Comparison of ENCODE assay signal across 30 cellular contexts in the genomic region with DNA sequence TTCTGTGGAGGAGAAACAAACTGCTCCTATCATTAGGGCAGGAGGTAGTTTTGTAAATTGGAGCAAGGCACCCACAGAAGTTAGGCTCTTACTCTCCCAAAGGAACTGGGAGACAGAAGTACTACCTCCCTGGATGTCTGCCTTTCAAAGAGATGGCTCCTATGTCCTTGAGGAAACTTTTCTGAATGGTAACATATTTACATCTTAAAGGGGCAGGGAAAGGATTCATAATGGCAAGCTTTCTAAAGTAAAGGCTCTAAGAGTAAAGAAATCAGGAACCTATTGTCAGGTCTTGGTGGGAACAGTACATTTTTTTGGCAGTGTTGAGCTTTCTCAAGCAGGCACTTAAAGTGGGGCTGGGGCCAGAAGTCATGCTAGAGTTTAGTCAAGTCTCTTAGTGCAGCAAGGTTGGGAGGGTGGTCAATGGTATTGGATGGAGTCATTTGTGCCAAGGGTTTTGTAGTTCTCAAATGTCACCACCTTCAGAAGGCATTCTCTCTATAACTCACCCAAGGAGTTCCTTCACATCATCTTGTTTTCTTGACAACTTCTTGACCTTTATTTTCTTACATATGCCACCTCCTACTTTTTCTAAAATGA. TPM values are rescaled to one million over a fixed set of nuclear protein-coding genes. Genes with fewer than 3 reads are reported as not detected.
DNase-seq lines count a peak whose midpoint lies in the region; ATAC-seq and TF ChIP-seq lines count a peak whose summit lies in the region.
"Had no signal": no experiment of that assay in that cellular context is flagged by ENCODE, and none has a peak within 500 bp of the region (broad histone marks: within the 10 kb centered on the region; RNA-seq: fewer than 3 reads in every experiment).

No MANE protein-coding gene starts in this region.

- CTCF ChIA-PET in activated CD4-positive, alpha-beta memory T cell treated with anti-CD3 and anti-CD28 coated beads for 36 hours (lab: Charles Lee) = interaction anchor here (0.8 kb wide), 1 partner anchor 14 kb away, joined by 3 read pairs; no protein-coding TSS in a partner anchor
- CTCF ChIA-PET in activated CD4-positive, alpha-beta memory T cell treated with anti-CD3 and anti-CD28 coated beads, Interleukin-2, amount 10 ng/mL, durations not matched to agents 7 days and 5 days (lab: Charles Lee) = interaction anchor here (1.0 kb wide), 1 partner anchor 67 kb away, joined by 3 read pairs; no protein-coding TSS in a partner anchor

- no peak overlapping the region for H3K9ac ChIP-seq in HUES48 (ENCODE audit: low read depth, low read length)

- no peaks in the 10 kb centered on the region; the same call in 1 of the 2 replicates for H3K27me3 ChIP-seq in HUES48 (ENCODE audit: control insufficient read depth, insufficient read depth, low read length)
- H3K27me3 ChIP-seq: cardiac muscle cell, hepatocyte, uterus had no signal

- intact Hi-C loops in activated CD4-positive, alpha-beta memory T cell treated with anti-CD3 and anti-CD28 coated beads for 36 hours (cut with micrococcal nuclease) = no loop called here

- peak overlapping the region; percentile 10 for H3K27ac ChIP-seq in HUES48 (ENCODE audit: low read depth, low read length)
- H3K27ac ChIP-seq: A549, cardiac muscle cell, hepatocyte, thoracic aorta, uterus had no signal

- peaks cover 25% of the 10 kb centered on the region for H3K4me1 Mint-ChIP-seq in activated CD4-positive, alpha-beta memory T cell treated with anti-CD3 and anti-CD28 coated beads for 36 hours (ENCODE audit: low read depth)
- H3K4me1 Mint-ChIP-seq in activated CD4-positive, alpha-beta memory T cell treated with anti-CD3 and anti-CD28 coated beads, Interleukin-2, amount 10 ng/mL, durations not matched to agents 7 days and 5 days = no peaks in the 10 kb centered on the region
- peaks cover 34% of the 10 kb centered on the region for H3K4me1 Mint-ChIP-seq in activated naive CD8-positive, alpha-beta T cell treated with anti-CD3 and anti-CD28 coated beads, Interleukin-2, amount 50 U/mL, for 24 hours
- H3K4me1 Mint-ChIP-seq in stimulated activated memory B cell treated with anti-CD40 and anti-IgM and Interleukin-4, amounts not matched to agents 10 μg/mL and 1 μg/mL and 100 μg/mL, for 72 hours = no peaks in the 10 kb centered on the region
- H3K4me1 Mint-ChIP-seq in osteocyte (ENCODE audit: unreplicated experiment) = no peaks in the 10 kb centered on the region
- H3K4me1 Mint-ChIP-seq: IgD-negative memory B cell had no signal

- TF ChIP-seq CTCF in osteocyte (IDR thresholded peaks at IDR 0.05) = no peak

- no peaks in the 10 kb centered on the region for H3K9me3 Mint-ChIP-seq in activated CD4-positive, alpha-beta memory T cell treated with anti-CD3 and anti-CD28 coated beads for 36 hours
- H3K9me3 Mint-ChIP-seq in activated CD4-positive, alpha-beta memory T cell treated with anti-CD3 and anti-CD28 coated beads, Interleukin-2, amount 10 ng/mL, durations not matched to agents 7 days and 5 days = no peaks in the 10 kb centered on the region
- no peaks in the 10 kb centered on the region for H3K9me3 Mint-ChIP-seq in activated naive CD8-positive, alpha-beta T cell treated with anti-CD3 and anti-CD28 coated beads, Interleukin-2, amount 50 U/mL, for 24 hours
- no peaks in the 10 kb centered on the region for H3K9me3 Mint-ChIP-seq in stimulated activated memory B cell treated with anti-CD40 and anti-IgM and Interleukin-4, amounts not matched to agents 10 μg/mL and 1 μg/mL and 100 μg/mL, for 72 hours
- H3K9me3 Mint-ChIP-seq in osteocyte (ENCODE audit: unreplicated experiment) = no peaks in the 10 kb centered on the region
- H3K9me3 Mint-ChIP-seq: activated naive CD4-positive, alpha-beta T cell treated with anti-CD3 and anti-CD28 coated beads, Interleukin-2, amount 50 U/mL, for 24 hours; CD4-positive, alpha-beta T cell; IgD-negative memory B cell; naive thymus-derived CD8-positive, alpha-beta T cell had no signal

- ATAC-seq in activated naive CD8-positive, alpha-beta T cell treated with anti-CD3 and anti-CD28 coated beads, Interleukin-2, amount 50 U/mL, for 24 hours = peak; percentile 98
- peak; percentile 62 for ATAC-seq in stimulated activated memory B cell treated with anti-CD40 and anti-IgM and Interleukin-4, amounts not matched to agents 10 μg/mL and 1 μg/mL and 100 μg/mL, for 72 hours
- ATAC-seq in HG02759 (IDR thresholded peaks at IDR 0.05; ENCODE audit: unreplicated experiment) = no peak
- ATAC-seq: A549; naive thymus-derived CD8-positive, alpha-beta T cell had no signal

- H3K27ac Mint-ChIP-seq in activated CD4-positive, alpha-beta memory T cell treated with anti-CD3 and anti-CD28 coated beads for 36 hours = peak overlapping the region; percentile 61
- H3K27ac Mint-ChIP-seq in activated CD4-positive, alpha-beta memory T cell treated with anti-CD3 and anti-CD28 coated beads, Interleukin-2, amount 10 ng/mL, durations not matched to agents 7 days and 5 days = no peak overlapping the region
- peak overlapping the region; percentile 79 for H3K27ac Mint-ChIP-seq in activated naive CD8-positive, alpha-beta T cell treated with anti-CD3 and anti-CD28 coated beads, Interleukin-2, amount 50 U/mL, for 24 hours
- H3K27ac Mint-ChIP-seq in stimulated activated memory B cell treated with anti-CD40 and anti-IgM and Interleukin-4, amounts not matched to agents 10 μg/mL and 1 μg/mL and 100 μg/mL, for 72 hours = no peak overlapping the region
- H3K27ac Mint-ChIP-seq in osteocyte (ENCODE audit: unreplicated experiment) = no peak overlapping the region
- H3K27ac Mint-ChIP-seq: activated naive CD4-positive, alpha-beta T cell treated with anti-CD3 and anti-CD28 coated beads, Interleukin-2, amount 50 U/mL, for 24 hours; CD4-positive, alpha-beta T cell; IgD-negative memory B cell had no signal

- H3K4me3 ChIP-seq in HUES48 (ENCODE audit: low read depth, low read length) = no peak overlapping the region
- H3K4me3 ChIP-seq: A549, cardiac muscle cell, hepatocyte, lung, thoracic aorta, uterus had no signal

- H3K36me3 ChIP-seq in HUES48 (ENCODE audit: control insufficient read depth, insufficient read depth, low read length) = no peaks in the 10 kb centered on the region
- H3K36me3 ChIP-seq: cardiac muscle cell, thoracic aorta, uterus, WERI-Rb-1 had no signal

- H3K4me3 Mint-ChIP-seq in activated CD4-positive, alpha-beta memory T cell treated with anti-CD3 and anti-CD28 coated beads for 36 hours = no peak overlapping the region
- H3K4me3 Mint-ChIP-seq in activated CD4-positive, alpha-beta memory T cell treated with anti-CD3 and anti-CD28 coated beads, Interleukin-2, amount 10 ng/mL, durations not matched to agents 7 days and 5 days = no peak overlapping the region
- H3K4me3 Mint-ChIP-seq in activated naive CD8-positive, alpha-beta T cell treated with anti-CD3 and anti-CD28 coated beads, Interleukin-2, amount 50 U/mL, for 24 hours = peak overlapping the region; percentile 15
- no peak overlapping the region for H3K4me3 Mint-ChIP-seq in stimulated activated memory B cell treated with anti-CD40 and anti-IgM and Interleukin-4, amounts not matched to agents 10 μg/mL and 1 μg/mL and 100 μg/mL, for 72 hours
- no peak overlapping the region for H3K4me3 Mint-ChIP-seq in osteocyte (ENCODE audit: unreplicated experiment)
- H3K4me3 Mint-ChIP-seq: activated naive CD4-positive, alpha-beta T cell treated with anti-CD3 and anti-CD28 coated beads, Interleukin-2, amount 50 U/mL, for 24 hours; CD4-positive, alpha-beta T cell; IgD-negative memory B cell; naive thymus-derived CD8-positive, alpha-beta T cell had no signal

- POLR2A ChIA-PET in activated CD4-positive, alpha-beta memory T cell treated with anti-CD3 and anti-CD28 coated beads for 36 hours (lab: Charles Lee) = interaction anchor here (1.3 kb wide), 1 partner anchor 27 kb away, joined by 3 read pairs; no protein-coding TSS in a partner anchor
- POLR2A ChIA-PET in activated CD4-positive, alpha-beta memory T cell treated with anti-CD3 and anti-CD28 coated beads, Interleukin-2, amount 10 ng/mL, durations not matched to agents 7 days and 5 days (lab: Charles Lee) = interaction anchor here (1.0 kb wide), 1 partner anchor 27 kb away, joined by 3 read pairs; no protein-coding TSS in a partner anchor

- no peaks in the 10 kb centered on the region for H3K4me1 ChIP-seq in HUES48 (ENCODE audit: control insufficient read depth, insufficient read depth, low read length)
- H3K4me1 ChIP-seq: A549, uterus had no signal

- peak; percentile 37 for DNase-seq in activated CD4-positive, alpha-beta memory T cell treated with anti-CD3 and anti-CD28 coated beads for 36 hours
- no peak for DNase-seq in activated CD4-positive, alpha-beta memory T cell treated with anti-CD3 and anti-CD28 coated beads, Interleukin-2, amount 10 ng/mL, durations not matched to agents 7 days and 5 days
- DNase-seq in activated naive CD8-positive, alpha-beta T cell treated with anti-CD3 and anti-CD28 coated beads, Interleukin-2, amount 50 U/mL, for 24 hours = no peak
- DNase-seq in NCI-H146 treated with DMSO at 0.1 percent for 48 hours (lab: John Stamatoyannopoulos, UW; ENCODE audit: unreplicated experiment) (no peak), osteocyte (ENCODE audit: extremely low spot score, unreplicated experiment) (no peak)
- DNase-seq: AML-193; CD4-positive, alpha-beta T cell; DMS79 treated with DMSO at 0.1 percent for 48 hours; effector CD4-positive, alpha-beta T cell; GF-D8; naive thymus-derived CD8-positive, alpha-beta T cell; NCI-H1694; NCI-H446 treated with DMSO at 0.1 percent for 48 hours; NCI-H774; stimulated activated CD4-positive, alpha-beta T cell treated with anti-CD3 and anti-CD28 coated beads, Interleukin-15, amount 100 ng/mL, for 24 hours; stimulated activated naive CD4-positive, alpha-beta T cell; SW 1271; T1000; uterus; WERI-Rb-1 had no signal

- no peaks in the 10 kb centered on the region for H3K27me3 Mint-ChIP-seq in activated CD4-positive, alpha-beta memory T cell treated with anti-CD3 and anti-CD28 coated beads for 36 hours
- peaks cover 7% of the 10 kb centered on the region for H3K27me3 Mint-ChIP-seq in activated CD4-positive, alpha-beta memory T cell treated with anti-CD3 and anti-CD28 coated beads, Interleukin-2, amount 10 ng/mL, durations not matched to agents 7 days and 5 days
- H3K27me3 Mint-ChIP-seq in activated naive CD8-positive, alpha-beta T cell treated with anti-CD3 and anti-CD28 coated beads, Interleukin-2, amount 50 U/mL, for 24 hours = no peaks in the 10 kb centered on the region
- H3K27me3 Mint-ChIP-seq in stimulated activated memory B cell treated with anti-CD40 and anti-IgM and Interleukin-4, amounts not matched to agents 10 μg/mL and 1 μg/mL and 100 μg/mL, for 72 hours = peaks cover 27% of the 10 kb centered on the region
- peaks cover 33% of the 10 kb centered on the region for H3K27me3 Mint-ChIP-seq in osteocyte (ENCODE audit: unreplicated experiment)
- H3K27me3 Mint-ChIP-seq: activated naive CD4-positive, alpha-beta T cell treated with anti-CD3 and anti-CD28 coated beads, Interleukin-2, amount 50 U/mL, for 24 hours; CD4-positive, alpha-beta T cell; naive thymus-derived CD8-positive, alpha-beta T cell had no signal

- no peaks in the 10 kb centered on the region for H3K9me3 ChIP-seq in HUES48 (ENCODE audit: control insufficient read depth, insufficient read depth, low read length)
- H3K9me3 ChIP-seq: A549, thoracic aorta, uterus had no signal

- no peaks in the 10 kb centered on the region for H3K36me3 Mint-ChIP-seq in activated CD4-positive, alpha-beta memory T cell treated with anti-CD3 and anti-CD28 coated beads for 36 hours
- no peaks in the 10 kb centered on the region for H3K36me3 Mint-ChIP-seq in activated CD4-positive, alpha-beta memory T cell treated with anti-CD3 and anti-CD28 coated beads, Interleukin-2, amount 10 ng/mL, durations not matched to agents 7 days and 5 days (ENCODE audit: low read depth)
- no peaks in the 10 kb centered on the region for H3K36me3 Mint-ChIP-seq in activated naive CD8-positive, alpha-beta T cell treated with anti-CD3 and anti-CD28 coated beads, Interleukin-2, amount 50 U/mL, for 24 hours (ENCODE audit: low read depth)
- no peaks in the 10 kb centered on the region for H3K36me3 Mint-ChIP-seq in stimulated activated memory B cell treated with anti-CD40 and anti-IgM and Interleukin-4, amounts not matched to agents 10 μg/mL and 1 μg/mL and 100 μg/mL, for 72 hours
- H3K36me3 Mint-ChIP-seq in osteocyte (ENCODE audit: unreplicated experiment) = no peaks in the 10 kb centered on the region
- H3K36me3 Mint-ChIP-seq: activated naive CD4-positive, alpha-beta T cell treated with anti-CD3 and anti-CD28 coated beads, Interleukin-2, amount 50 U/mL, for 24 hours; naive thymus-derived CD8-positive, alpha-beta T cell had no signal

RNA-seq across cellular contexts. Expression of a gene that starts 26.3 kb away (rescaled TPM):
- total RNA-seq in activated CD4-positive, alpha-beta memory T cell treated with anti-CD3 and anti-CD28 coated beads for 36 hours = 10 to 100 TPM; 74.6 to 76.4 TPM
- 10 to 100 TPM; 57.1 to 59.3 TPM for total RNA-seq in activated CD4-positive, alpha-beta memory T cell treated with anti-CD3 and anti-CD28 coated beads, Interleukin-2, amount 10 ng/mL, durations not matched to agents 7 days and 5 days
- 62.7 and 70.0 TPM in 2 replicates for total RNA-seq in osteocyte

Comparison
In these comparisons a context has a peak if more than half of its experiments do, and no peak if none do; other contexts are left out.
1. H3K27ac Mint-ChIP-seq: peak in activated CD4-positive, alpha-beta memory T cell treated with anti-CD3 and anti-CD28 coated beads for 36 hours (single experiment) and activated naive CD8-positive, alpha-beta T cell treated with anti-CD3 and anti-CD28 coated beads, Interleukin-2, amount 50 U/mL, for 24 hours (single experiment); none in activated CD4-positive, alpha-beta memory T cell treated with anti-CD3 and anti-CD28 coated beads, Interleukin-2, amount 10 ng/mL, durations not matched to agents 7 days and 5 days (single experiment), stimulated activated memory B cell treated with anti-CD40 and anti-IgM and Interleukin-4, amounts not matched to agents 10 μg/mL and 1 μg/mL and 100 μg/mL, for 72 hours (single experiment) and osteocyte (single experiment).